Comparison of ENCODE assay signal across 9 cellular contexts in genomic region chr15:98076021-98076816, GRCh38.
DNase-seq lines count a peak whose midpoint lies in the region; ATAC-seq and TF ChIP-seq lines count a peak whose summit lies in the region.
"Had no signal": no experiment of that assay in that cellular context is flagged by ENCODE, and none has a peak within 500 bp of the region (broad histone marks: within the 10 kb centered on the region; RNA-seq: fewer than 3 reads in every experiment).

No MANE protein-coding gene starts in this region.

- 46 to 53% methylated on average over 8 of the region's 8 CpGs for WGBS in GM23248 (ENCODE audit: low coverage in 1 of 2, low lambda C conversion rate in 2 of 2, missing lambda C conversion rate in 2 of 2), 2 experiments

- no peaks in the 10 kb centered on the region for H3K27me3 Mint-ChIP-seq in effector memory CD8-positive, alpha-beta T cell

- H3K79me2 ChIP-seq in GM23248 (ENCODE audit: insufficient read depth): no peaks in the 10 kb centered on the region

- no peak for ATAC-seq in effector memory CD8-positive, alpha-beta T cell (replicated peaks)
- ATAC-seq in SK-N-SH treated with all-trans-retinoic acid at 6 μM for 48 hours (no peak), HG03520 (IDR thresholded peaks at IDR 0.05; ENCODE audit: unreplicated experiment) (no peak), GM21390 (IDR thresholded peaks at IDR 0.05; ENCODE audit: unreplicated experiment) (no peak)

- H4K20me1 ChIP-seq in GM23248 (ENCODE audit: insufficient read depth): no peaks in the 10 kb centered on the region

- H3K4me3 Mint-ChIP-seq in effector memory CD8-positive, alpha-beta T cell: no peak overlapping the region

- no peak overlapping the region for H3K9ac ChIP-seq in GM23248

- peaks cover 3% of the 10 kb centered on the region for H3K36me3 Mint-ChIP-seq in effector memory CD8-positive, alpha-beta T cell (ENCODE audit: insufficient read depth)

- no peak overlapping the region for H3K4me2 ChIP-seq in GM23248 (ENCODE audit: unreplicated experiment)

- intact Hi-C loops in ascending aorta (cut with DNase I): no loop called here

- H3K9me3 ChIP-seq in GM23248 (ENCODE audit: low read depth) (no peaks in the 10 kb centered on the region), ascending aorta (no peaks in the 10 kb centered on the region)

- peak; percentile 33 for DNase-seq in GM23248
- peak in 1 of 2 donors; percentile 72 for DNase-seq in ascending aorta (ENCODE audit: low spot score in 2 of 2)
- DNase-seq in iris pigment epithelial cell (ENCODE audit: low read depth): peak; percentile 57
- no peak for DNase-seq in effector memory CD8-positive, alpha-beta T cell
- DNase-seq: activated CD8-positive, alpha-beta memory T cell treated with anti-CD3 and anti-CD28 coated beads, Interleukin-2, amount 50 U/mL, for 48 hours had no signal

- H3K9me3 Mint-ChIP-seq in effector memory CD8-positive, alpha-beta T cell: peaks cover 0 to 3% of the 10 kb centered on the region in 2 donors

- no peaks in the 10 kb centered on the region for H3K27me3 ChIP-seq in GM23248 (replicated peaks; ENCODE audit: insufficient read depth)
- H3K27me3 ChIP-seq in ascending aorta: no peaks in the 10 kb centered on the region

- peak overlapping the region in 1 of 2 donors; percentile 50 for H3K27ac Mint-ChIP-seq in effector memory CD8-positive, alpha-beta T cell

- H3K36me3 ChIP-seq in GM23248 (ENCODE audit: low read depth) (no peaks in the 10 kb centered on the region), ascending aorta (no peaks in the 10 kb centered on the region)

- H3K4me1 ChIP-seq in GM23248 (ENCODE audit: insufficient read depth) (no peaks in the 10 kb centered on the region), ascending aorta (peaks cover 0 to 13% of the 10 kb centered on the region in 2 donors)

- H3K4me3 ChIP-seq in GM23248: no peak overlapping the region
- no peak overlapping the region for H3K4me3 ChIP-seq in ascending aorta
- H3K4me3 ChIP-seq in skin epidermis: no peak overlapping the region

- H3K9me2 ChIP-seq in GM23248 (ENCODE audit: insufficient read depth): no peaks in the 10 kb centered on the region

- peak overlapping the region; percentile 66 for H2AFZ ChIP-seq in GM23248

- H3F3A ChIP-seq in GM23248 (ENCODE audit: insufficient read depth): no peaks in the 10 kb centered on the region

- no peak for TF ChIP-seq CTCF in ascending aorta (IDR thresholded peaks at IDR 0.05)

- in situ Hi-C loops in GM23248 (cut with MboI): no loop called here

- no peaks in the 10 kb centered on the region for H3K4me1 Mint-ChIP-seq in effector memory CD8-positive, alpha-beta T cell (ENCODE audit: low read depth in 2 of 2)

- H3K27ac ChIP-seq in GM23248: no peak overlapping the region
- peak overlapping the region; percentile 43 to 57 for H3K27ac ChIP-seq in ascending aorta
- H3K27ac ChIP-seq in skin epidermis: peak overlapping the region in 17 of 21 experiments; percentile 10 to 85 (median 63)

TF ChIP-seq in SK-N-SH treated with all-trans-retinoic acid at 6 μM for 48 hours, 23 proteins besides CTCF, POLR2A, EP300 and RAD21 (continues in another document):
- no peak for TF ChIP-seq CSRNP3 (CRISPR knock-in tag; IDR thresholded peaks at IDR 0.05)
- no peak for TF ChIP-seq TSHZ2 (CRISPR knock-in tag; IDR thresholded peaks at IDR 0.05)
- no peak for TF ChIP-seq BACH2 (CRISPR knock-in tag; IDR thresholded peaks at IDR 0.05; ENCODE audit: borderline replicate concordance)
- no peak for TF ChIP-seq ZNF565 (CRISPR knock-in tag; conservative IDR thresholded peaks at IDR 0.05; ENCODE audit: low read depth)
- TF ChIP-seq SNAI2 (CRISPR knock-in tag; IDR thresholded peaks at IDR 0.05): no peak
- TF ChIP-seq, protein P1, sequence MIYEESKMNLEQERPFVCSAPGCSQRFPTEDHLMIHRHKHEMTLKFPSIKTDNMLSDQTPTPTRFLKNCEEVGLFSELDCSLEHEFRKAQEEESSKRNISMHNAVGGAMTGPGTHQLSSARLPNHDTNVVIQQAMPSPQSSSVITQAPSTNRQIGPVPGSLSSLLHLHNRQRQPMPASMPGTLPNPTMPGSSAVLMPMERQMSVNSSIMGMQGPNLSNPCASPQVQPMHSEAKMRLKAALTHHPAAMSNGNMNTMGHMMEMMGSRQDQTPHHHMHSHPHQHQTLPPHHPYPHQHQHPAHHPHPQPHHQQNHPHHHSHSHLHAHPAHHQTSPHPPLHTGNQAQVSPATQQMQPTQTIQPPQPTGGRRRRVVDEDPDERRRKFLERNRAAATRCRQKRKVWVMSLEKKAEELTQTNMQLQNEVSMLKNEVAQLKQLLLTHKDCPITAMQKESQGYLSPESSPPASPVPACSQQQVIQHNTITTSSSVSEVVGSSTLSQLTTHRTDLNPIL (CRISPR knock-in tag; IDR thresholded peaks at IDR 0.05; ENCODE audit: low read depth): no peak
- TF ChIP-seq CSDC2 (CRISPR knock-in tag; IDR thresholded peaks at IDR 0.05): no peak
- TF ChIP-seq ARNTL (CRISPR knock-in tag; IDR thresholded peaks at IDR 0.05; ENCODE audit: borderline replicate concordance, low read depth): no peak
- no peak for TF ChIP-seq PATZ1 (CRISPR knock-in tag; IDR thresholded peaks at IDR 0.05; ENCODE audit: borderline replicate concordance)
- no peak for TF ChIP-seq TCF4 (CRISPR knock-in tag; IDR thresholded peaks at IDR 0.05; ENCODE audit: borderline replicate concordance)
- TF ChIP-seq ZFP30 (CRISPR knock-in tag; IDR thresholded peaks at IDR 0.05): no peak
- TF ChIP-seq, protein P2, sequence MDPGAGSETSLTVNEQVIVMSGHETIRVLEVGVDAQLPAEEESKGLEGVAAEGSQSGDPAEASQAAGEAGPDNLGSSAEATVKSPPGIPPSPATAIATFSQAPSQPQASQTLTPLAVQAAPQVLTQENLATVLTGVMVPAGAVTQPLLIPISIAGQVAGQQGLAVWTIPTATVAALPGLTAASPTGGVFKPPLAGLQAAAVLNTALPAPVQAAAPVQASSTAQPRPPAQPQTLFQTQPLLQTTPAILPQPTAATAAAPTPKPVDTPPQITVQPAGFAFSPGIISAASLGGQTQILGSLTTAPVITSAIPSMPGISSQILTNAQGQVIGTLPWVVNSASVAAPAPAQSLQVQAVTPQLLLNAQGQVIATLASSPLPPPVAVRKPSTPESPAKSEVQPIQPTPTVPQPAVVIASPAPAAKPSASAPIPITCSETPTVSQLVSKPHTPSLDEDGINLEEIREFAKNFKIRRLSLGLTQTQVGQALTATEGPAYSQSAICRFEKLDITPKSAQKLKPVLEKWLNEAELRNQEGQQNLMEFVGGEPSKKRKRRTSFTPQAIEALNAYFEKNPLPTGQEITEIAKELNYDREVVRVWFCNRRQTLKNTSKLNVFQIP (CRISPR knock-in tag; IDR thresholded peaks at IDR 0.05; ENCODE audit: borderline replicate concordance, low read depth): no peak
- no peak for TF ChIP-seq ISL1 (CRISPR knock-in tag; IDR thresholded peaks at IDR 0.05)
- no peak for TF ChIP-seq GLIS3 (CRISPR knock-in tag; IDR thresholded peaks at IDR 0.05)
- TF ChIP-seq OSR1 (CRISPR knock-in tag; IDR thresholded peaks at IDR 0.05): no peak
- no peak for TF ChIP-seq ZFP3 (CRISPR knock-in tag; IDR thresholded peaks at IDR 0.05)

Comparison
In these comparisons a context has a peak if more than half of its experiments do, and no peak if none do; other contexts are left out.
1. DNase-seq: peak in GM23248 (single experiment) and iris pigment epithelial cell (single experiment); none in effector memory CD8-positive, alpha-beta T cell (0 of 3).